Comparison of ENCODE assay signal across 24 cellular contexts in the genomic region with DNA sequence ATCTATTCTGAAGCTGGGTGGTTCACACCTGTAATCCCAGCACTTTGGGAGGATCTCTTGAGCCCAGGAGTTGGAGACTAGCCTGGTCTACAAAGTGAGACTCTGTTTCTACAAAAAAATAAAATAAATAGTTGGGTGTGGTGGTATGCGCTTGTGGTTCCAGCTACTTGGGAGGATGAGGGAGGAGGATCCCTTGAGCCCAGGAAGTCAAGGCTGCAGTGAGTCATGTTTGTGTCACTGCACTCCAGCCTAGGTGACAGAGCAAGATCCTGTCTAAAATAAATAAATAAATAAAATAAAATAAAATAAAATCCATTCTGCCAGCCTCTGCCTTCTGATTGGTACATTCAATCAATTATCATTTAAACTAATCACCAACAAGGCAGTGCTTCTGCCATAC. TPM values are rescaled to one million over a fixed set of nuclear protein-coding genes. Genes with fewer than 3 reads are reported as not detected.
DNase-seq lines count a peak whose midpoint lies in the region; ATAC-seq, FAIRE-seq and TF ChIP-seq lines count a peak whose summit lies in the region.
"Had no signal": no experiment of that assay in that cellular context is flagged by ENCODE, and none has a peak within 500 bp of the region (broad histone marks: within the 10 kb centered on the region; RNA-seq: fewer than 3 reads in every experiment).

No MANE protein-coding gene starts in this region.

- TF ChIP-seq POLR2A in HepG2 (IDR thresholded peaks at IDR 0.05; ENCODE audit: insufficient read depth in 1 of 2, low read depth in 2 of 2, low read length in 2 of 2): no peak
- TF ChIP-seq POLR2A in right lobe of liver (IDR thresholded peaks at IDR 0.05): no peak

- H3K4me1 ChIP-seq in HepG2 (ENCODE audit: insufficient read depth, low read length) (no peaks in the 10 kb centered on the region), right lobe of liver (peaks cover 0 to 6% (median 0%) of the 10 kb centered on the region in 4 donors), left lung (peaks cover 0 to 23% of the 10 kb centered on the region in 2 donors)
- H3K4me1 ChIP-seq in naive thymus-derived CD4-positive, alpha-beta T cell (ENCODE audit: control insufficient read depth in 2 of 2, insufficient read depth in 2 of 2, low read length in 2 of 2): peaks cover 0 to 6% of the 10 kb centered on the region in 2 donors
- H3K4me1 ChIP-seq: lower lobe of right lung, uterus had no signal

- no peak for DNase-seq in HepG2 (ENCODE audit: low spot score)
- DNase-seq in right lobe of liver: no peak
- peak; percentile 37 for DNase-seq in M059J (ENCODE audit: low read depth)
- DNase-seq in effector memory CD8-positive, alpha-beta T cell: no peak
- no peak for DNase-seq in activated T-helper 1 cell treated with anti-CD3 and anti-CD28 coated beads, Interleukin-12 subunit alpha, Interleukin-12 subunit beta, Interleukin-2, Interleukin-4 antibody, amounts not matched to agents 30 ng/mL and 10 ng/mL and 1 ng/mL, durations not matched to agents 14 hours and 24 hours and 36 hours (ENCODE audit: low spot score)
- DNase-seq in naive thymus-derived CD4-positive, alpha-beta T cell: no peak
- DNase-seq in left lung: no peak
- no peak for DNase-seq in mesenteric fat pad (ENCODE audit: low spot score)
- DNase-seq: activated CD4-positive, alpha-beta T cell treated with anti-CD3 and anti-CD28 coated beads for 1 hour; activated CD8-positive, alpha-beta memory T cell treated with anti-CD3 and anti-CD28 coated beads, Interleukin-2, amount 10 ng/mL, durations not matched to agents 7 days and 5 days; activated effector memory CD4-positive, alpha-beta T cell treated with Interleukin-2 at 50 U/mL for 16 hours; DMS79 treated with DMSO at 0.1 percent for 48 hours; foreskin melanocyte; H7; hippocampal formation; islet precursor cell; lower lobe of right lung; NCI-H146; NCI-H2171; NCI-H524 treated with DMSO at 0.1 percent for 48 hours; uterus had no signal

- H3K4me1 Mint-ChIP-seq in effector memory CD8-positive, alpha-beta T cell (ENCODE audit: low read depth in 2 of 2): peaks cover 23 to 46% of the 10 kb centered on the region in 2 donors
- H3K4me1 Mint-ChIP-seq in activated T-helper 1 cell treated with anti-CD3 and anti-CD28 coated beads, Interleukin-12 subunit alpha, Interleukin-12 subunit beta, Interleukin-2, Interleukin-4 antibody, amounts not matched to agents 30 ng/mL and 10 ng/mL and 1 ng/mL, durations not matched to agents 14 hours and 24 hours and 36 hours (ENCODE audit: low read depth): peaks cover 25% of the 10 kb centered on the region
- peaks cover 19 to 43% (median 27%) of the 10 kb centered on the region in 7 donors for H3K4me1 Mint-ChIP-seq in naive thymus-derived CD4-positive, alpha-beta T cell
- H3K4me1 Mint-ChIP-seq: brain had no signal

- peaks cover 8 to 35% of the 10 kb centered on the region in 2 experiments; a peak in 4 of 5 replicates for H3K36me3 ChIP-seq in HepG2 (replicated peaks in 1 of 2; ENCODE audit: control insufficient read depth in 1 of 2, insufficient read depth in 2 of 2, low read length in 2 of 2)
- peaks cover 0 to 30% (median 3%) of the 10 kb centered on the region in 4 donors for H3K36me3 ChIP-seq in right lobe of liver
- peaks cover 0 to 67% (median 10%) of the 10 kb centered on the region in 3 experiments for H3K36me3 ChIP-seq in naive thymus-derived CD4-positive, alpha-beta T cell (ENCODE audit: control insufficient read depth in 2 of 3, insufficient read depth in 3 of 3, low read length in 3 of 3)
- peaks cover 0 to 83% of the 10 kb centered on the region in 2 donors for H3K36me3 ChIP-seq in left lung
- H3K36me3 ChIP-seq: uterus had no signal

- intact Hi-C loops in HepG2 (cut with micrococcal nuclease; ENCODE audit: unreplicated experiment) (no loop called here), right lobe of liver (cut with DNase I) (no loop called here), left lung (cut with DNase I) (no loop called here)
- intact Hi-C loops in activated T-helper 1 cell treated with anti-CD3 and anti-CD28 coated beads, Interleukin-12 subunit alpha, Interleukin-12 subunit beta, Interleukin-2, Interleukin-4 antibody, amounts not matched to agents 30 ng/mL and 10 ng/mL and 1 ng/mL, durations not matched to agents 14 hours and 24 hours and 36 hours (cut with micrococcal nuclease): no loop called here
- intact Hi-C loops in naive thymus-derived CD4-positive, alpha-beta T cell (cut with micrococcal nuclease): no loop called here

- FAIRE-seq in HepG2 (lab: Jason Lieb, UNC): no peak

- H2AFZ ChIP-seq in HepG2 (ENCODE audit: low read length): no peak overlapping the region

- TF ChIP-seq EP300 in HepG2 (IDR thresholded peaks at IDR 0.05; ENCODE audit: low read depth in 2 of 2, low read length in 2 of 2) (no peak), HepG2 (CRISPR knock-in tag; IDR thresholded peaks at IDR 0.05; ENCODE audit: borderline replicate concordance) (no peak)

- H3K4me3 ChIP-seq in HepG2 (replicated peaks in 1 of 3; ENCODE audit: insufficient read depth in 1 of 3, low read depth in 2 of 3, low read length in 3 of 3): no peak overlapping the region
- no peak overlapping the region for H3K4me3 ChIP-seq in right lobe of liver
- no peak overlapping the region for H3K4me3 ChIP-seq in naive thymus-derived CD4-positive, alpha-beta T cell (ENCODE audit: low read length)
- H3K4me3 ChIP-seq in left lung: no peak overlapping the region
- H3K4me3 ChIP-seq: coronary artery, lower lobe of right lung, right atrium auricular region, uterus had no signal

- H3K9ac ChIP-seq in HepG2 (ENCODE audit: insufficient read depth, low read depth, low read length): no peak overlapping the region

- CTCF ChIA-PET in HepG2 (lab: Yijun Ruan, JAX; ENCODE audit: low intra/inter-chr PET ratio, low total read pairs): no interaction called here
- CTCF ChIA-PET in naive thymus-derived CD4-positive, alpha-beta T cell (lab: Charles Lee): no interaction called here

- no peak overlapping the region for H3K4me2 ChIP-seq in HepG2 (ENCODE audit: low read depth, low read length)

- no peak for TF ChIP-seq RAD21 in HepG2 (CRISPR knock-in tag; IDR thresholded peaks at IDR 0.05)

- peak overlapping the region; percentile 86 to 88 for H3K27ac Mint-ChIP-seq in effector memory CD8-positive, alpha-beta T cell
- no peak overlapping the region for H3K27ac Mint-ChIP-seq in activated T-helper 1 cell treated with anti-CD3 and anti-CD28 coated beads, Interleukin-12 subunit alpha, Interleukin-12 subunit beta, Interleukin-2, Interleukin-4 antibody, amounts not matched to agents 30 ng/mL and 10 ng/mL and 1 ng/mL, durations not matched to agents 14 hours and 24 hours and 36 hours
- H3K27ac Mint-ChIP-seq in naive thymus-derived CD4-positive, alpha-beta T cell: peak overlapping the region in 2 of 9 donors; percentile 38 to 82
- H3K27ac Mint-ChIP-seq: activated CD8-positive, alpha-beta memory T cell treated with anti-CD3 and anti-CD28 coated beads, Interleukin-2, amount 10 ng/mL, durations not matched to agents 7 days and 5 days; brain had no signal

- H3K9me3 Mint-ChIP-seq in effector memory CD8-positive, alpha-beta T cell: no peaks in the 10 kb centered on the region
- peaks cover 41% of the 10 kb centered on the region for H3K9me3 Mint-ChIP-seq in activated T-helper 1 cell treated with anti-CD3 and anti-CD28 coated beads, Interleukin-12 subunit alpha, Interleukin-12 subunit beta, Interleukin-2, Interleukin-4 antibody, amounts not matched to agents 30 ng/mL and 10 ng/mL and 1 ng/mL, durations not matched to agents 14 hours and 24 hours and 36 hours
- H3K9me3 Mint-ChIP-seq in naive thymus-derived CD4-positive, alpha-beta T cell: peaks cover 0 to 21% (median 0%) of the 10 kb centered on the region in 11 donors

- in situ Hi-C loops in HepG2 (cut with HindIII; ENCODE audit: extremely low pct_ligation_motif_present, low pct_unique_long_range_greater_than_20kb): no loop called here

- H3K27me3 ChIP-seq in HepG2 (ENCODE audit: control insufficient read depth in 1 of 2, insufficient read depth in 2 of 2, low read length in 2 of 2) (no peaks in the 10 kb centered on the region), right lobe of liver (no peaks in the 10 kb centered on the region), left lung (no peaks in the 10 kb centered on the region)
- no peaks in the 10 kb centered on the region for H3K27me3 ChIP-seq in naive thymus-derived CD4-positive, alpha-beta T cell (ENCODE audit: control insufficient read depth in 2 of 2, insufficient read depth in 2 of 2, low read length in 2 of 2)
- H3K27me3 ChIP-seq: right atrium auricular region, uterus had no signal

- ATAC-seq in HepG2: no peak
- ATAC-seq in right lobe of liver: no peak
- ATAC-seq in effector memory CD8-positive, alpha-beta T cell (replicated peaks): no peak
- no peak for ATAC-seq in naive thymus-derived CD4-positive, alpha-beta T cell
- ATAC-seq in left lung: no peak
- ATAC-seq: activated CD8-positive, alpha-beta memory T cell treated with anti-CD3 and anti-CD28 coated beads, Interleukin-2, amount 10 ng/mL, durations not matched to agents 7 days and 5 days; lower lobe of right lung had no signal

- peaks cover 66% of the 10 kb centered on the region for H3K36me3 Mint-ChIP-seq in effector memory CD8-positive, alpha-beta T cell (ENCODE audit: insufficient read depth)
- H3K36me3 Mint-ChIP-seq in activated T-helper 1 cell treated with anti-CD3 and anti-CD28 coated beads, Interleukin-12 subunit alpha, Interleukin-12 subunit beta, Interleukin-2, Interleukin-4 antibody, amounts not matched to agents 30 ng/mL and 10 ng/mL and 1 ng/mL, durations not matched to agents 14 hours and 24 hours and 36 hours (ENCODE audit: low read depth): peaks cover 75% of the 10 kb centered on the region
- H3K36me3 Mint-ChIP-seq in naive thymus-derived CD4-positive, alpha-beta T cell: peaks cover 35 to 86% (median 85%) of the 10 kb centered on the region in 5 donors

- H3K79me2 ChIP-seq in HepG2 (ENCODE audit: insufficient read depth, low read length): no peaks in the 10 kb centered on the region

- H4K20me1 ChIP-seq in HepG2 (ENCODE audit: insufficient read depth, low read length): no peaks in the 10 kb centered on the region

- H3K9me3 ChIP-seq in HepG2 (ENCODE audit: low read length) (no peaks in the 10 kb centered on the region), right lobe of liver (no peaks in the 10 kb centered on the region), left lung (no peaks in the 10 kb centered on the region)
- no peaks in the 10 kb centered on the region for H3K9me3 ChIP-seq in naive thymus-derived CD4-positive, alpha-beta T cell (ENCODE audit: control insufficient read depth in 2 of 3, low read length in 3 of 3)
- H3K9me3 ChIP-seq: lower lobe of right lung, right atrium auricular region, uterus had no signal

- POLR2A ChIA-PET in HepG2 (lab: Yijun Ruan, JAX): no interaction called here
- POLR2A ChIA-PET in naive thymus-derived CD4-positive, alpha-beta T cell (lab: Charles Lee): no interaction called here

- BruUV-seq in HepG2 (replicated peaks; lab: Mats Ljungman, UMichigan): no TSS peak

- TF ChIP-seq CTCF in HepG2 (CRISPR knock-in tag; IDR thresholded peaks at IDR 0.05) (no peak), right lobe of liver (IDR thresholded peaks at IDR 0.05) (no peak), left lung (IDR thresholded peaks at IDR 0.05) (no peak)

- H3K27me3 Mint-ChIP-seq in effector memory CD8-positive, alpha-beta T cell: no peaks in the 10 kb centered on the region
- H3K27me3 Mint-ChIP-seq in activated T-helper 1 cell treated with anti-CD3 and anti-CD28 coated beads, Interleukin-12 subunit alpha, Interleukin-12 subunit beta, Interleukin-2, Interleukin-4 antibody, amounts not matched to agents 30 ng/mL and 10 ng/mL and 1 ng/mL, durations not matched to agents 14 hours and 24 hours and 36 hours (ENCODE audit: insufficient read depth): no peaks in the 10 kb centered on the region
- H3K27me3 Mint-ChIP-seq in naive thymus-derived CD4-positive, alpha-beta T cell: no peaks in the 10 kb centered on the region
- H3K27me3 Mint-ChIP-seq: activated CD8-positive, alpha-beta memory T cell treated with anti-CD3 and anti-CD28 coated beads, Interleukin-2, amount 10 ng/mL, durations not matched to agents 7 days and 5 days; brain had no signal

- H3K4me3 Mint-ChIP-seq in effector memory CD8-positive, alpha-beta T cell: peak overlapping the region in 1 of 2 donors; percentile 31
- no peak overlapping the region for H3K4me3 Mint-ChIP-seq in activated T-helper 1 cell treated with anti-CD3 and anti-CD28 coated beads, Interleukin-12 subunit alpha, Interleukin-12 subunit beta, Interleukin-2, Interleukin-4 antibody, amounts not matched to agents 30 ng/mL and 10 ng/mL and 1 ng/mL, durations not matched to agents 14 hours and 24 hours and 36 hours
- H3K4me3 Mint-ChIP-seq in naive thymus-derived CD4-positive, alpha-beta T cell: no peak overlapping the region
- H3K4me3 Mint-ChIP-seq: activated CD8-positive, alpha-beta memory T cell treated with anti-CD3 and anti-CD28 coated beads, Interleukin-2, amount 10 ng/mL, durations not matched to agents 7 days and 5 days; brain had no signal

- 100% methylated on average over 1 of the region's 1 CpG for WGBS in HepG2 (ENCODE audit: low lambda C conversion rate)
- 100% methylated on average over 1 of the region's 1 CpG for WGBS in right lobe of liver (ENCODE audit: insufficient coverage, low coverage, low lambda C conversion rate, missing lambda C conversion rate)

- H3K27ac ChIP-seq in HepG2 (ENCODE audit: extremely low read length, insufficient read depth, low read length) (no peak overlapping the region), right lobe of liver (no peak overlapping the region), left lung (no peak overlapping the region)
- no peak overlapping the region for H3K27ac ChIP-seq in naive thymus-derived CD4-positive, alpha-beta T cell (ENCODE audit: low read depth, low read length)
- H3K27ac ChIP-seq: coronary artery, lower lobe of right lung, right atrium auricular region, uterus had no signal

RNA-seq across cellular contexts. Expression of a gene that starts 17.5 kb away (rescaled TPM):
- total RNA-seq in HepG2 (2016; rRNA removed; fragmentation: Illumina TruSeq; extraction: Trizol) (22.5 and 35.5 TPM in 2 replicates), right lobe of liver (10 to 100 TPM; 12.3 to 24.2 (median 15.7) TPM), left lung (10 to 100 TPM; 25.8 to 29.9 TPM), mesenteric fat pad (16.4 TPM)
- 2.3 and 3.1 TPM in 2 replicates for total RNA-seq in HepG2 (2016; cell fraction: cytosol; rRNA removed; fragmentation: Illumina TruSeq; extraction: Trizol; ENCODE audit: low read depth)
- total RNA-seq in HepG2 (2016; cell fraction: insoluble cytoplasmic fraction; rRNA removed; fragmentation: Illumina TruSeq; extraction: Trizol): 21.6 and 34.4 TPM in 2 replicates
- 10.1 and 10.8 TPM in 2 replicates for total RNA-seq in HepG2 (2016; cell fraction: membrane; rRNA removed; fragmentation: Illumina TruSeq; extraction: Trizol)
- 32.1 and 33.5 TPM in 2 replicates for total RNA-seq in HepG2 (2016; cell fraction: nucleus; rRNA removed; fragmentation: Illumina TruSeq; extraction: Trizol)
- polyA plus RNA-seq in HepG2 (2011; rRNA removed): 11.1 and 13.1 TPM in 2 replicates
- 5.0 and 7.0 TPM in 2 replicates for polyA plus RNA-seq in HepG2 (2011; cell fraction: cytosol; rRNA removed)
- polyA plus RNA-seq in HepG2 (2011; cell fraction: nucleus; rRNA removed): 10.1 and 10.9 TPM in 2 replicates
- 11.7 and 12.5 TPM in 2 replicates for polyA plus RNA-seq in HepG2 (2012)
- 2.9 and 3.5 TPM in 2 replicates for polyA plus RNA-seq in HepG2 (2016; cell fraction: cytosol; fragmentation: Illumina TruSeq; extraction: Trizol; ENCODE audit: low read depth)
- polyA plus RNA-seq in HepG2 (2016; cell fraction: insoluble cytoplasmic fraction; fragmentation: Illumina TruSeq; extraction: Trizol; ENCODE audit: low read depth): 20.2 and 21.8 TPM in 2 replicates
- 6.5 and 7.0 TPM in 2 replicates for polyA plus RNA-seq in HepG2 (2016; cell fraction: membrane; fragmentation: Illumina TruSeq; extraction: Trizol; ENCODE audit: low read depth)
- polyA plus RNA-seq in HepG2 (2016; cell fraction: nucleus; fragmentation: Illumina TruSeq; extraction: Trizol; ENCODE audit: insufficient read depth, low read depth): 29.0 and 36.8 TPM in 2 replicates
- 15.2 and 20.1 TPM in 2 replicates for polyA minus RNA-seq in HepG2 (2011; rRNA and poly(A)+ RNA removed; ENCODE audit: low replicate concordance)
- 9.8 and 10.1 TPM in 2 replicates for polyA minus RNA-seq in HepG2 (2011; cell fraction: cytosol; rRNA and poly(A)+ RNA removed)
- polyA minus RNA-seq in HepG2 (2011; cell fraction: nucleus; rRNA and poly(A)+ RNA removed): 47.1 and 49.6 TPM in 2 replicates
- total RNA-seq in M059J (2014; rRNA removed; shearing (Covaris generic)): 6.4 and 6.7 TPM in 2 replicates
- 15.5 and 17.2 TPM in 2 replicates for total RNA-seq in activated T-helper 1 cell treated with anti-CD3 and anti-CD28 coated beads, Interleukin-12 subunit alpha, Interleukin-12 subunit beta, Interleukin-2, Interleukin-4 antibody, amounts not matched to agents 30 ng/mL and 10 ng/mL and 1 ng/mL, durations not matched to agents 14 hours and 24 hours and 36 hours
- 10 to 100 TPM; 36.5 to 74.2 (median 46.3) TPM for total RNA-seq in naive thymus-derived CD4-positive, alpha-beta T cell
- 10 to 100 TPM; 14.6 to 21.3 TPM for polyA plus RNA-seq in naive thymus-derived CD4-positive, alpha-beta T cell

RNA-seq across cellular contexts. Expression of a gene that starts 51.5 kb away (rescaled TPM):
- total RNA-seq in HepG2 (2016; rRNA removed; fragmentation: Illumina TruSeq; extraction: Trizol) (1.4 and 1.6 TPM in 2 replicates), right lobe of liver (1 to 10 TPM; 1.1 to 3.1 (median 2.6) TPM), left lung (10 to 100 TPM in 1 of 2 donors, 1 to 10 TPM in 1; 8.7 to 11.5 TPM), mesenteric fat pad (17.1 TPM)
- total RNA-seq in HepG2 (2016; cell fraction: cytosol; rRNA removed; fragmentation: Illumina TruSeq; extraction: Trizol; ENCODE audit: low read depth): 0.40 and 0.71 TPM in 2 replicates
- total RNA-seq in HepG2 (2016; cell fraction: insoluble cytoplasmic fraction; rRNA removed; fragmentation: Illumina TruSeq; extraction: Trizol): 1.4 and 1.8 TPM in 2 replicates
- total RNA-seq in HepG2 (2016; cell fraction: membrane; rRNA removed; fragmentation: Illumina TruSeq; extraction: Trizol): 1.8 and 2.0 TPM in 2 replicates
- 1.7 and 2.0 TPM in 2 replicates for total RNA-seq in HepG2 (2016; cell fraction: nucleus; rRNA removed; fragmentation: Illumina TruSeq; extraction: Trizol)
- 1.5 and 1.6 TPM in 2 replicates for polyA plus RNA-seq in HepG2 (2011; rRNA removed)
- polyA plus RNA-seq in HepG2 (2011; cell fraction: cytosol; rRNA removed): 0.40 and 0.81 TPM in 2 replicates
- polyA plus RNA-seq in HepG2 (2011; cell fraction: nucleus; rRNA removed): 1.3 and 1.7 TPM in 2 replicates
- 1.1 and 1.3 TPM in 2 replicates for polyA plus RNA-seq in HepG2 (2012)
- 0.25 and 0.28 TPM in 2 replicates for polyA plus RNA-seq in HepG2 (2016; cell fraction: cytosol; fragmentation: Illumina TruSeq; extraction: Trizol; ENCODE audit: low read depth)
- 1.5 TPM in 2 replicates for polyA plus RNA-seq in HepG2 (2016; cell fraction: insoluble cytoplasmic fraction; fragmentation: Illumina TruSeq; extraction: Trizol; ENCODE audit: low read depth)
- polyA plus RNA-seq in HepG2 (2016; cell fraction: membrane; fragmentation: Illumina TruSeq; extraction: Trizol; ENCODE audit: low read depth): 0.87 and 0.98 TPM in 2 replicates
- 3.4 and 4.1 TPM in 2 replicates for polyA plus RNA-seq in HepG2 (2016; cell fraction: nucleus; fragmentation: Illumina TruSeq; extraction: Trizol; ENCODE audit: insufficient read depth, low read depth)
- polyA minus RNA-seq in HepG2 (2011; rRNA and poly(A)+ RNA removed; ENCODE audit: low replicate concordance): 0.12 and 0.24 TPM in 2 replicates
- 0.89 and 1.1 TPM in 2 replicates for polyA minus RNA-seq in HepG2 (2011; cell fraction: cytosol; rRNA and poly(A)+ RNA removed)
- polyA minus RNA-seq in HepG2 (2011; cell fraction: nucleus; rRNA and poly(A)+ RNA removed): 1.3 and 1.7 TPM in 2 replicates
- 1.7 and 2.1 TPM in 2 replicates for total RNA-seq in M059J (2014; rRNA removed; shearing (Covaris generic))
- 6.4 and 8.1 TPM in 2 replicates for total RNA-seq in activated T-helper 1 cell treated with anti-CD3 and anti-CD28 coated beads, Interleukin-12 subunit alpha, Interleukin-12 subunit beta, Interleukin-2, Interleukin-4 antibody, amounts not matched to agents 30 ng/mL and 10 ng/mL and 1 ng/mL, durations not matched to agents 14 hours and 24 hours and 36 hours
- total RNA-seq in naive thymus-derived CD4-positive, alpha-beta T cell: 10 to 100 TPM in 3 of 5 experiments, 1 to 10 TPM in 2; 7.0 to 13.9 (median 10.1) TPM
- polyA plus RNA-seq in naive thymus-derived CD4-positive, alpha-beta T cell: 1 to 10 TPM; 4.3 to 4.7 TPM
